Comparison of ENCODE assay signal across 8 cellular contexts in the genomic region with DNA sequence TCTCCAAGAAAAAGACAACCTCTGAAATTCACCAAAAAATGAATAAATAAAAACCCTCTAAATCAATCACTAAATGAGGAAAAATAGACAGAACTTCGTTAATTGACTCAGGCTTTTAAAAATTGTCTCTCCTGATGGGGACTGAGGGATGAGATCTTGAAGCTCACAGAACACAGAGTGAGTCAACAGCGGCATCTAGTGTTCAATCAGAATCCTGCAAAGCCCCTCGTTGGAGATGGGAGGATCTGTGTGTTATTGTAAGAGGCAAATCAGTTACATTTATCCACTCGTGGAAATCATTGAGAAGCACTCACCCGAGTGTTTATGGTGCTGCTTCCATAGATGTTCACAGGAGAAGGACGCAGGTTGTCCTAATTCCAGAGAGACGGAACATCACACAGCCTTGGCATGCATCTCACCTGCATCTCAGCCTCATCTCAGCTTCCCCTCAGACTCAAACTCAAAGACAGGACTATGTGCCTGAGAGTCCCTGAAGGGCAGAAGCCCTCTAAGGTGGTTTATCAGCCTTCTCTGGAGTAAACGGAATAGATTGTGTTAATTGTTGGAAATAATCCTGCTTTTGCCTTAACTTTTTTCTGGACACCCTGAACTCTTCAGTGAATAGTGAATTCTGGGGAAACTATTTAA.
A peak's percentile ranks its signal among the peaks of the same experiment; 100 is the strongest.
DNase-seq lines count a peak whose midpoint lies in the region; ATAC-seq and TF ChIP-seq lines count a peak whose summit lies in the region.

No MANE protein-coding gene starts in this region.

- CTCF ChIA-PET in activated B cell treated with CpG ODN at 0.5 μM for 24 hours (lab: Charles Lee): interaction anchor here (0.6 to 2.9 kb wide), 12 partner anchors 8 to 661 kb away, joined by 3 to 18 read pairs (median 3); no protein-coding TSS in a partner anchor

- H3K9me3 ChIP-seq in colonic mucosa (no peaks in the 10 kb centered on the region), liver (ENCODE audit: control insufficient read depth in 4 of 4, low read length in 3 of 4) (no peaks in the 10 kb centered on the region)

- H3K36me3 Mint-ChIP-seq in activated B cell treated with CpG ODN at 0.5 μM for 24 hours (ENCODE audit: low read depth): no peaks in the 10 kb centered on the region

- ATAC-seq in GM18861 (IDR thresholded peaks at IDR 0.05; ENCODE audit: unreplicated experiment) (peak; percentile 85), HG03095 (IDR thresholded peaks at IDR 0.05; ENCODE audit: unreplicated experiment) (peak; percentile 82), activated B cell treated with CpG ODN at 0.5 μM for 24 hours (ENCODE audit: low read depth) (peak; percentile 65)

- no peaks in the 10 kb centered on the region for H3K9me3 Mint-ChIP-seq in activated B cell treated with CpG ODN at 0.5 μM for 24 hours

- H3K4me1 Mint-ChIP-seq in activated B cell treated with CpG ODN at 0.5 μM for 24 hours: no peaks in the 10 kb centered on the region

- H3K9ac ChIP-seq in colonic mucosa (ENCODE audit: low read depth in 2 of 2, low read length in 2 of 2) (no peak overlapping the region), liver (ENCODE audit: low read depth in 1 of 2, low read length in 2 of 2) (no peak overlapping the region)

- H3K27ac ChIP-seq in colonic mucosa: no peak overlapping the region
- H3K27ac ChIP-seq in liver (ENCODE audit: low read depth in 1 of 2, low read length in 2 of 2): no peak overlapping the region

- H3K4me1 ChIP-seq in colonic mucosa (no peaks in the 10 kb centered on the region), liver (ENCODE audit: control insufficient read depth in 4 of 4, insufficient read depth in 4 of 4, low read length in 3 of 4) (peaks cover 0 to 5% (median 2%) of the 10 kb centered on the region in 4 donors)

- POLR2A ChIA-PET in activated B cell treated with CpG ODN at 0.5 μM for 24 hours (lab: Charles Lee): interaction anchor here (0.5 kb wide), 2 partner anchors 16 to 87 kb away, joined by 3 to 4 read pairs; no protein-coding TSS in a partner anchor

- peak; percentile 78 for DNase-seq in AG20443 (ENCODE audit: low spot score)
- DNase-seq in NCI-H2227 (lab: John Stamatoyannopoulos, UW; ENCODE audit: unreplicated experiment): peak; percentile 81
- DNase-seq in activated B cell treated with CpG ODN at 0.5 μM for 24 hours: no peak
- DNase-seq in colonic mucosa: peak; percentile 69
- peak; percentile 30 to 43 (median 37) for DNase-seq in stimulated activated CD4-positive, alpha-beta T cell treated with anti-CD3 and anti-CD28 coated beads, TNF-alpha, amount 100 ng/mL, for 48 hours (ENCODE audit: low read depth in 3 of 3)

- H3K27me3 ChIP-seq in colonic mucosa (no peaks in the 10 kb centered on the region), liver (ENCODE audit: control insufficient read depth in 4 of 4, insufficient read depth in 4 of 4, low read length in 3 of 4) (no peaks in the 10 kb centered on the region)

- intact Hi-C loops in activated B cell treated with CpG ODN at 0.5 μM for 24 hours (cut with micrococcal nuclease) (loop anchor here (1.0 kb wide), 1 partner anchor 477 kb away; no protein-coding TSS in a partner anchor), colonic mucosa (cut with DNase I) (no loop called here)

- peak; percentile 96 for TF ChIP-seq RAD21 in liver (IDR thresholded peaks at IDR 0.05)

- TF ChIP-seq CTCF in activated B cell treated with CpG ODN at 0.5 μM for 24 hours (IDR thresholded peaks at IDR 0.05) (peak; percentile 87), colonic mucosa (IDR thresholded peaks at IDR 0.05) (peak; percentile 96), liver (IDR thresholded peaks at IDR 0.05; ENCODE audit: low read depth, low read length, missing input control) (peak; percentile 92)

- H3K4me3 ChIP-seq in colonic mucosa: no peak overlapping the region
- H3K4me3 ChIP-seq in liver (ENCODE audit: low read depth in 1 of 3, low read length in 3 of 3): no peak overlapping the region

- no peak overlapping the region for H3K27ac Mint-ChIP-seq in activated B cell treated with CpG ODN at 0.5 μM for 24 hours

- no peak overlapping the region for H3K4me3 Mint-ChIP-seq in activated B cell treated with CpG ODN at 0.5 μM for 24 hours

- WGBS in liver: 4% methylated on average over 8 of the region's 8 CpGs

- no peaks in the 10 kb centered on the region for H3K36me3 ChIP-seq in colonic mucosa
- no peaks in the 10 kb centered on the region for H3K36me3 ChIP-seq in liver (ENCODE audit: control insufficient read depth in 4 of 4, insufficient read depth in 3 of 4, low read depth in 1 of 4, low read length in 3 of 4)

- H3K27me3 Mint-ChIP-seq in activated B cell treated with CpG ODN at 0.5 μM for 24 hours: peaks cover 5% of the 10 kb centered on the region

TF ChIP-seq in liver, 16 proteins besides CTCF, POLR2A, EP300 and RAD21:
- TF ChIP-seq, protein P1, sequence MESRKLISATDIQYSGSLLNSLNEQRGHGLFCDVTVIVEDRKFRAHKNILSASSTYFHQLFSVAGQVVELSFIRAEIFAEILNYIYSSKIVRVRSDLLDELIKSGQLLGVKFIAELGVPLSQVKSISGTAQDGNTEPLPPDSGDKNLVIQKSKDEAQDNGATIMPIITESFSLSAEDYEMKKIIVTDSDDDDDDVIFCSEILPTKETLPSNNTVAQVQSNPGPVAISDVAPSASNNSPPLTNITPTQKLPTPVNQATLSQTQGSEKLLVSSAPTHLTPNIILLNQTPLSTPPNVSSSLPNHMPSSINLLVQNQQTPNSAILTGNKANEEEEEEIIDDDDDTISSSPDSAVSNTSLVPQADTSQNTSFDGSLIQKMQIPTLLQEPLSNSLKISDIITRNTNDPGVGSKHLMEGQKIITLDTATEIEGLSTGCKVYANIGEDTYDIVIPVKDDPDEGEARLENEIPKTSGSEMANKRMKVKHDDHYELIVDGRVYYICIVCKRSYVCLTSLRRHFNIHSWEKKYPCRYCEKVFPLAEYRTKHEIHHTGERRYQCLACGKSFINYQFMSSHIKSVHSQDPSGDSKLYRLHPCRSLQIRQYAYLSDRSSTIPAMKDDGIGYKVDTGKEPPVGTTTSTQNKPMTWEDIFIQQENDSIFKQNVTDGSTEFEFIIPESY (IDR thresholded peaks at IDR 0.05): no peak
- no peak for TF ChIP-seq HNF4G (IDR thresholded peaks at IDR 0.05)
- TF ChIP-seq HNF4A (conservative IDR thresholded peaks at IDR 0.05): no peak
- TF ChIP-seq GABPA (IDR thresholded peaks at IDR 0.05 in 1 of 2, conservative IDR thresholded peaks at IDR 0.05 in 1 of 2): no peak
- TF ChIP-seq YY1 (IDR thresholded peaks at IDR 0.05): no peak
- TF ChIP-seq FOXA2 (IDR thresholded peaks at IDR 0.05): no peak
- no peak for TF ChIP-seq NR2F2 (IDR thresholded peaks at IDR 0.05)
